ENCODE assay signal across 11 cellular contexts in genomic region chr11:10452211-10452767, GRCh38.
DNase-seq lines count a peak whose midpoint lies in the region; ATAC-seq lines count a peak whose summit lies in the region.
"Had no signal": no experiment of that assay in that cellular context is flagged by ENCODE, and none has a peak within 500 bp of the region (broad histone marks: within the 10 kb centered on the region; RNA-seq: fewer than 3 reads in every experiment).

No MANE protein-coding gene starts in this region.

- H3K9me3 Mint-ChIP-seq in stimulated activated naive CD8-positive, alpha-beta T cell treated with anti-CD3 and anti-CD28 coated beads, Interleukin-15, Interleukin-2, amounts not matched to agents 100 ng/mL and 50 ng/mL, for 24 hours = no peaks in the 10 kb centered on the region
- no peaks in the 10 kb centered on the region for H3K9me3 Mint-ChIP-seq in activated naive CD8-positive, alpha-beta T cell (ENCODE audit: low read depth)

- peak overlapping the region; percentile 79 for H3K4me3 Mint-ChIP-seq in stimulated activated naive CD8-positive, alpha-beta T cell treated with anti-CD3 and anti-CD28 coated beads, Interleukin-15, Interleukin-2, amounts not matched to agents 100 ng/mL and 50 ng/mL, for 24 hours
- peak overlapping the region; percentile 83 for H3K4me3 Mint-ChIP-seq in activated naive CD8-positive, alpha-beta T cell

- H3K27ac Mint-ChIP-seq in stimulated activated naive CD8-positive, alpha-beta T cell treated with anti-CD3 and anti-CD28 coated beads, Interleukin-15, Interleukin-2, amounts not matched to agents 100 ng/mL and 50 ng/mL, for 24 hours = peak overlapping the region; percentile 82
- H3K27ac Mint-ChIP-seq in activated naive CD8-positive, alpha-beta T cell = peak overlapping the region; percentile 88

- peaks cover 83% of the 10 kb centered on the region for H3K4me1 Mint-ChIP-seq in stimulated activated naive CD8-positive, alpha-beta T cell treated with anti-CD3 and anti-CD28 coated beads, Interleukin-15, Interleukin-2, amounts not matched to agents 100 ng/mL and 50 ng/mL, for 24 hours (ENCODE audit: low read depth)
- peaks cover 74% of the 10 kb centered on the region for H3K4me1 Mint-ChIP-seq in activated naive CD8-positive, alpha-beta T cell (ENCODE audit: low read depth)

- no peaks in the 10 kb centered on the region for H3K27me3 Mint-ChIP-seq in stimulated activated naive CD8-positive, alpha-beta T cell treated with anti-CD3 and anti-CD28 coated beads, Interleukin-15, Interleukin-2, amounts not matched to agents 100 ng/mL and 50 ng/mL, for 24 hours
- no peaks in the 10 kb centered on the region for H3K27me3 Mint-ChIP-seq in activated naive CD8-positive, alpha-beta T cell

- no peak for ATAC-seq in stimulated activated naive CD8-positive, alpha-beta T cell treated with anti-CD3 and anti-CD28 coated beads, Interleukin-15, Interleukin-2, amounts not matched to agents 100 U/mL and 50 U/mL, for 24 hours
- ATAC-seq in HG02970 (IDR thresholded peaks at IDR 0.05; ENCODE audit: low FRiP score, unreplicated experiment) = no peak
- ATAC-seq in HG02840 (IDR thresholded peaks at IDR 0.05; ENCODE audit: low FRiP score, unreplicated experiment) = no peak
- ATAC-seq in GM21526 (IDR thresholded peaks at IDR 0.05; ENCODE audit: low FRiP score, unreplicated experiment) = no peak

- H3K36me3 Mint-ChIP-seq in stimulated activated naive CD8-positive, alpha-beta T cell treated with anti-CD3 and anti-CD28 coated beads, Interleukin-15, Interleukin-2, amounts not matched to agents 100 ng/mL and 50 ng/mL, for 24 hours (ENCODE audit: low read depth) = peaks cover 2% of the 10 kb centered on the region
- no peaks in the 10 kb centered on the region for H3K36me3 Mint-ChIP-seq in activated naive CD8-positive, alpha-beta T cell

- no peak for DNase-seq in stimulated activated naive CD8-positive, alpha-beta T cell treated with anti-CD3 and anti-CD28 coated beads, Interleukin-15, Interleukin-2, amounts not matched to agents 100 U/mL and 50 U/mL, for 24 hours
- DNase-seq in medulla oblongata (ENCODE audit: extremely low spot score) = peak; percentile 62
- DNase-seq in NCI-H524 (lab: John Stamatoyannopoulos, UW) = no peak
- DNase-seq: activated CD4-positive, alpha-beta T cell treated with anti-CD3 and anti-CD28 coated beads for 48 hours; central memory CD4-positive, alpha-beta T cell; thyroid gland had no signal
